ENCODE assay signal across 20 cellular contexts in genomic region chr13:106230450-106230849, GRCh38.
A peak's percentile ranks its signal among the peaks of the same experiment; 100 is the strongest.
DNase-seq lines count a peak whose midpoint lies in the region; ATAC-seq, FAIRE-seq and TF ChIP-seq lines count a peak whose summit lies in the region.
"Had no signal": no experiment of that assay in that cellular context is flagged by ENCODE, and none has a peak within 500 bp of the region (broad histone marks: within the 10 kb centered on the region; RNA-seq: fewer than 3 reads in every experiment).

No MANE protein-coding gene starts in this region.

- H3K4me3 Mint-ChIP-seq in CD14-positive monocyte, result no peak overlapping the region
- H3K4me3 Mint-ChIP-seq: activated T-cell treated with anti-CD3 and anti-CD28 coated beads, Interleukin-2, amount 50 U/mL, for 72 hours; stimulated activated naive B cell treated with anti-CD40 and anti-IgM and Interleukin-4, amounts not matched to agents 10 μg/mL and 1 μg/mL and 100 μg/mL, for 72 hours had no signal

- H3K4me2 ChIP-seq in GM23248 (ENCODE audit: unreplicated experiment) (no peak overlapping the region), PC-3 (ENCODE audit: low read length) (no peak overlapping the region), endothelial cell of umbilical vein (ENCODE audit: insufficient read depth, low read length) (no peak overlapping the region), mesenchymal stem cell (ENCODE audit: low read length, poor library complexity, severe bottlenecking) (no peak overlapping the region)

- no peak overlapping the region for H3K9ac ChIP-seq in GM23248
- no peak overlapping the region for H3K9ac ChIP-seq in PC-3 (ENCODE audit: low read length)
- H3K9ac ChIP-seq in endothelial cell of umbilical vein (replicated peaks; ENCODE audit: extremely low read depth, insufficient read depth, low read length), result no peak overlapping the region
- H3K9ac ChIP-seq in mesenchymal stem cell (ENCODE audit: low read length), result no peak overlapping the region

- no peak overlapping the region for H2AFZ ChIP-seq in GM23248
- H2AFZ ChIP-seq in PC-3 (ENCODE audit: low read length), result no peak overlapping the region
- H2AFZ ChIP-seq in endothelial cell of umbilical vein (ENCODE audit: low read depth, low read length), result no peak overlapping the region
- no peak overlapping the region for H2AFZ ChIP-seq in mesenchymal stem cell (ENCODE audit: low read depth, low read length)

- H3K36me3 ChIP-seq in GM23248 (ENCODE audit: low read depth) (no peaks in the 10 kb centered on the region), PC-3 (ENCODE audit: low read depth, low read length) (no peaks in the 10 kb centered on the region), endothelial cell of umbilical vein (ENCODE audit: control insufficient read depth in 2 of 2, extremely low read depth in 1 of 2, insufficient read depth in 2 of 2, low read length in 2 of 2) (no peaks in the 10 kb centered on the region), mesenchymal stem cell (ENCODE audit: control insufficient read depth in 1 of 2, insufficient read depth in 2 of 2, low read depth in 1 of 2, low read length in 2 of 2) (no peaks in the 10 kb centered on the region), right lobe of liver (no peaks in the 10 kb centered on the region)
- H3K36me3 ChIP-seq: BE2C had no signal

- no peaks in the 10 kb centered on the region for H3K9me3 ChIP-seq in GM23248 (ENCODE audit: low read depth)
- no peaks in the 10 kb centered on the region for H3K9me3 ChIP-seq in PC-3 (ENCODE audit: low read length)
- no peaks in the 10 kb centered on the region for H3K9me3 ChIP-seq in endothelial cell of umbilical vein (replicated peaks; ENCODE audit: control insufficient read depth, insufficient read depth, low read length)
- H3K9me3 ChIP-seq in mesenchymal stem cell (ENCODE audit: control insufficient read depth, low read length), result no peaks in the 10 kb centered on the region
- H3K9me3 ChIP-seq in right lobe of liver, result no peaks in the 10 kb centered on the region
- H3K9me3 ChIP-seq: BE2C had no signal

- TF ChIP-seq POLR2A in endothelial cell of umbilical vein (IDR thresholded peaks at IDR 0.05; ENCODE audit: low read depth, low read length), result no peak
- TF ChIP-seq POLR2A in right lobe of liver (IDR thresholded peaks at IDR 0.05), result no peak

- H3K4me1 ChIP-seq in GM23248 (ENCODE audit: insufficient read depth), result no peaks in the 10 kb centered on the region
- peaks cover 5% of the 10 kb centered on the region; the same call in 1 of the 2 replicates for H3K4me1 ChIP-seq in PC-3 (ENCODE audit: insufficient read depth, low read length)
- no peaks in the 10 kb centered on the region for H3K4me1 ChIP-seq in endothelial cell of umbilical vein (ENCODE audit: control insufficient read depth, extremely low read depth, insufficient read depth, low read length)
- no peaks in the 10 kb centered on the region for H3K4me1 ChIP-seq in mesenchymal stem cell (ENCODE audit: control insufficient read depth, insufficient read depth, low read depth, low read length)
- no peaks in the 10 kb centered on the region for H3K4me1 ChIP-seq in right lobe of liver
- H3K4me1 ChIP-seq: BE2C had no signal

- POLR2A ChIA-PET in PC-3 (lab: Charles Lee; ENCODE audit: unreplicated experiment) (no interaction called here), endothelial cell of umbilical vein (lab: Charles Lee) (no interaction called here)

- peak; percentile 31 for DNase-seq in GM23248
- DNase-seq in PC-3, result peak; percentile 84
- peak; percentile 36 for DNase-seq in endothelial cell of umbilical vein (ENCODE audit: low read depth, low spot score)
- peak; percentile 46 for DNase-seq in mesenchymal stem cell
- DNase-seq in right lobe of liver, result no peak
- DNase-seq in GOT3 (lab: John Stamatoyannopoulos, UW), result no peak
- no peak for DNase-seq in CD14-positive monocyte (ENCODE audit: low spot score)
- DNase-seq in GM13976 (ENCODE audit: low spot score), result no peak
- DNase-seq: activated CD4-positive, alpha-beta T cell treated with anti-CD3 and anti-CD28 coated beads, Interleukin-2, amount 50 U/mL, for 4 hours; activated T-cell treated with anti-CD3 and anti-CD28 coated beads, Interleukin-2, amount 50 U/mL, for 72 hours; BE2C; DMS79; dorsolateral prefrontal cortex; KBM-7; kidney; NCI-H1436; small intestine; stimulated activated naive B cell treated with anti-CD40 and anti-IgM and Interleukin-4, amounts not matched to agents 10 μg/mL and 1 μg/mL and 100 μg/mL, for 72 hours had no signal

- no peak overlapping the region for H4K91ac ChIP-seq in mesenchymal stem cell (ENCODE audit: low read length)

- peak; percentile 66 for FAIRE-seq in endothelial cell of umbilical vein (lab: Jason Lieb, UNC)
- FAIRE-seq: H1, kidney, small intestine had no signal

- no peaks in the 10 kb centered on the region for H3K9me1 ChIP-seq in endothelial cell of umbilical vein (replicated peaks; ENCODE audit: control insufficient read depth, extremely low read depth, insufficient read depth, low read length)

- no peak overlapping the region for H4K8ac ChIP-seq in mesenchymal stem cell (ENCODE audit: low read length)

- no peaks in the 10 kb centered on the region for H3K27me3 ChIP-seq in GM23248 (replicated peaks; ENCODE audit: insufficient read depth)
- H3K27me3 ChIP-seq in PC-3 (ENCODE audit: low read length), result no peaks in the 10 kb centered on the region
- H3K27me3 ChIP-seq in endothelial cell of umbilical vein (ENCODE audit: control insufficient read depth in 2 of 2, insufficient read depth in 2 of 2, low read length in 2 of 2), result no peaks in the 10 kb centered on the region
- H3K27me3 ChIP-seq in mesenchymal stem cell (ENCODE audit: control insufficient read depth in 1 of 2, insufficient read depth in 1 of 2, low read length in 2 of 2), result no peaks in the 10 kb centered on the region
- no peaks in the 10 kb centered on the region for H3K27me3 ChIP-seq in right lobe of liver
- H3K27me3 ChIP-seq: BE2C, dorsolateral prefrontal cortex had no signal

- CTCF ChIA-PET in PC-3 (lab: Charles Lee), result interaction anchor here (0.6 kb wide), 1 partner anchor 39 kb away, joined by 6 read pairs; no protein-coding TSS in a partner anchor
- CTCF ChIA-PET in endothelial cell of umbilical vein (lab: Charles Lee), result no interaction called here

- no peak overlapping the region for H2BK120ac ChIP-seq in mesenchymal stem cell (ENCODE audit: low read depth, low read length)

- H3K9me3 Mint-ChIP-seq in CD14-positive monocyte, result peaks cover 0 to 10% (median 6%) of the 10 kb centered on the region in 7 donors
- H3K9me3 Mint-ChIP-seq: activated T-cell treated with anti-CD3 and anti-CD28 coated beads, Interleukin-2, amount 50 U/mL, for 72 hours had no signal

- peak; percentile 96 for ATAC-seq in PC-3
- no peak for ATAC-seq in right lobe of liver
- ATAC-seq: activated T-cell treated with anti-CD3 and anti-CD28 coated beads, Interleukin-2, amount 50 U/mL, for 72 hours; SK-N-SH treated with all-trans-retinoic acid at 6 μM for 48 hours; stimulated activated naive B cell treated with anti-CD40 and anti-IgM and Interleukin-4, amounts not matched to agents 10 μg/mL and 1 μg/mL and 100 μg/mL, for 72 hours had no signal

- no peak for TF ChIP-seq CTCF in PC-3 (conservative IDR thresholded peaks at IDR 0.05; ENCODE audit: low read depth, low read length)
- no peak for TF ChIP-seq CTCF in endothelial cell of umbilical vein (IDR thresholded peaks at IDR 0.05; ENCODE audit: extremely low read depth in 1 of 2, insufficient read depth in 1 of 2, low read depth in 1 of 2, low read length in 2 of 2)
- no peak for TF ChIP-seq CTCF in right lobe of liver (IDR thresholded peaks at IDR 0.05)
- TF ChIP-seq CTCF in CD14-positive monocyte (IDR thresholded peaks at IDR 0.05), result no peak
- no peak for TF ChIP-seq CTCF in GM13976 (IDR thresholded peaks at IDR 0.05; ENCODE audit: borderline replicate concordance, control extremely low read depth, extremely low read depth, insufficient read depth, missing control alignments)

- in situ Hi-C loops in GM23248 (cut with MboI), result no loop called here
- in situ Hi-C loops in GM13976 (cut with MboI; ENCODE audit: low sequenced_read_pairs, unreplicated experiment), result no loop called here

- H3K36me3 Mint-ChIP-seq in CD14-positive monocyte, result no peaks in the 10 kb centered on the region
- H3K36me3 Mint-ChIP-seq: stimulated activated naive B cell treated with anti-CD40 and anti-IgM and Interleukin-4, amounts not matched to agents 10 μg/mL and 1 μg/mL and 100 μg/mL, for 72 hours had no signal

- H3F3A ChIP-seq in GM23248 (ENCODE audit: insufficient read depth) (no peaks in the 10 kb centered on the region), PC-3 (ENCODE audit: low read length, unreplicated experiment) (no peaks in the 10 kb centered on the region)

- no peak overlapping the region for H2BK12ac ChIP-seq in mesenchymal stem cell (ENCODE audit: low read length in 2 of 2)

- H3K27ac ChIP-seq in GM23248 (no peak overlapping the region), PC-3 (ENCODE audit: low read length) (no peak overlapping the region), endothelial cell of umbilical vein (ENCODE audit: insufficient read depth, low read depth, low read length) (no peak overlapping the region), mesenchymal stem cell (ENCODE audit: low read length, poor library complexity, severe bottlenecking) (no peak overlapping the region), right lobe of liver (no peak overlapping the region)
- H3K27ac ChIP-seq: dorsolateral prefrontal cortex had no signal

- H4K20me1 ChIP-seq in GM23248 (ENCODE audit: insufficient read depth) (no peaks in the 10 kb centered on the region), PC-3 (ENCODE audit: low read length) (no peaks in the 10 kb centered on the region), endothelial cell of umbilical vein (replicated peaks; ENCODE audit: control insufficient read depth, extremely low read depth, insufficient read depth, low read length) (no peaks in the 10 kb centered on the region)

- H3K79me1 ChIP-seq in mesenchymal stem cell (replicated peaks; ENCODE audit: low read length, poor library complexity, severe bottlenecking), result no peaks in the 10 kb centered on the region

- intact Hi-C loops in PC-3 (cut with micrococcal nuclease) (loop anchor here (10.0 kb wide), 1 partner anchor 96 kb away; no protein-coding TSS in a partner anchor), endothelial cell of umbilical vein (cut with micrococcal nuclease) (no loop called here), right lobe of liver (cut with DNase I) (no loop called here), CD14-positive monocyte (cut with micrococcal nuclease) (no loop called here)

- H3K27me3 Mint-ChIP-seq in CD14-positive monocyte (ENCODE audit: low read depth in 3 of 3), result no peaks in the 10 kb centered on the region
- H3K27me3 Mint-ChIP-seq: stimulated activated naive B cell treated with anti-CD40 and anti-IgM and Interleukin-4, amounts not matched to agents 10 μg/mL and 1 μg/mL and 100 μg/mL, for 72 hours had no signal

- H3K14ac ChIP-seq in mesenchymal stem cell (ENCODE audit: low read length in 2 of 2), result no peak overlapping the region

- H3K4me3 ChIP-seq in GM23248 (no peak overlapping the region), PC-3 (ENCODE audit: low read length) (no peak overlapping the region), endothelial cell of umbilical vein (replicated peaks in 1 of 3; ENCODE audit: insufficient read depth in 1 of 3, low read depth in 1 of 3, low read length in 3 of 3) (no peak overlapping the region), mesenchymal stem cell (ENCODE audit: insufficient read depth in 1 of 2, low read depth in 1 of 2, low read length in 2 of 2) (no peak overlapping the region), right lobe of liver (no peak overlapping the region)
- H3K4me3 ChIP-seq: dorsolateral prefrontal cortex had no signal

- no peaks in the 10 kb centered on the region for H3K9me2 ChIP-seq in GM23248 (ENCODE audit: insufficient read depth)
- H3K9me2 ChIP-seq in PC-3 (replicated peaks; ENCODE audit: low read length), result no peaks in the 10 kb centered on the region

- no peak overlapping the region for H2BK5ac ChIP-seq in mesenchymal stem cell (ENCODE audit: low read depth, low read length, poor library complexity, severe bottlenecking)

- no peak overlapping the region for H3K23ac ChIP-seq in mesenchymal stem cell (ENCODE audit: low read length in 2 of 2)

- no peak overlapping the region for H3K18ac ChIP-seq in mesenchymal stem cell (ENCODE audit: low read depth in 1 of 2, low read length in 2 of 2)

- no peak overlapping the region for H2AK5ac ChIP-seq in mesenchymal stem cell (ENCODE audit: low read length, severe bottlenecking)

- no peak overlapping the region for H3K27ac Mint-ChIP-seq in CD14-positive monocyte
- H3K27ac Mint-ChIP-seq: activated T-cell treated with anti-CD3 and anti-CD28 coated beads, Interleukin-2, amount 50 U/mL, for 72 hours; stimulated activated naive B cell treated with anti-CD40 and anti-IgM and Interleukin-4, amounts not matched to agents 10 μg/mL and 1 μg/mL and 100 μg/mL, for 72 hours had no signal

- H2BK15ac ChIP-seq in mesenchymal stem cell (ENCODE audit: low read depth, poor library complexity, severe bottlenecking), result no peak overlapping the region

- dilution Hi-C loops in endothelial cell of umbilical vein (cut with MboI; ENCODE audit: extremely low pct_ligation_motif_present, low sequenced_read_pairs), result no loop called here

- 69 to 80% methylated on average over 1 of the region's 1 CpG for WGBS in GM23248 (ENCODE audit: low coverage in 1 of 2, low lambda C conversion rate in 2 of 2, missing lambda C conversion rate in 2 of 2), 2 experiments
- WGBS in mesenchymal stem cell, result no CpG with 5 or more reads among the region's 1 CpG
- WGBS in right lobe of liver (ENCODE audit: insufficient coverage, low coverage, low lambda C conversion rate, missing lambda C conversion rate), result 79% methylated on average over 1 of the region's 1 CpG

- no peak overlapping the region for H3K4ac ChIP-seq in mesenchymal stem cell (ENCODE audit: low read depth in 1 of 2, low read length in 2 of 2)

- H3K79me2 ChIP-seq in GM23248 (ENCODE audit: insufficient read depth) (no peaks in the 10 kb centered on the region), PC-3 (ENCODE audit: low read length) (no peaks in the 10 kb centered on the region), endothelial cell of umbilical vein (ENCODE audit: control insufficient read depth, insufficient read depth, low read length) (no peaks in the 10 kb centered on the region)

- H3K4me1 Mint-ChIP-seq in CD14-positive monocyte, result no peaks in the 10 kb centered on the region
- H3K4me1 Mint-ChIP-seq: stimulated activated naive B cell treated with anti-CD40 and anti-IgM and Interleukin-4, amounts not matched to agents 10 μg/mL and 1 μg/mL and 100 μg/mL, for 72 hours had no signal

- BruUV-seq in PC-3 (replicated peaks; lab: Mats Ljungman, UMichigan) (no TSS peak), endothelial cell of umbilical vein (replicated peaks; lab: Mats Ljungman, UMichigan) (no TSS peak)

Comparison
In these comparisons a context has a peak if more than half of its experiments do, and no peak if none do; other contexts are left out.
1. DNase-seq: peak in GM23248 (single experiment), PC-3 (single experiment), endothelial cell of umbilical vein (single experiment) and mesenchymal stem cell (single experiment); none in right lobe of liver (0 of 3), GOT3 (single experiment), CD14-positive monocyte (single experiment) and GM13976 (single experiment).